ENCODE assay signal across 8 cellular contexts in the genomic region with DNA sequence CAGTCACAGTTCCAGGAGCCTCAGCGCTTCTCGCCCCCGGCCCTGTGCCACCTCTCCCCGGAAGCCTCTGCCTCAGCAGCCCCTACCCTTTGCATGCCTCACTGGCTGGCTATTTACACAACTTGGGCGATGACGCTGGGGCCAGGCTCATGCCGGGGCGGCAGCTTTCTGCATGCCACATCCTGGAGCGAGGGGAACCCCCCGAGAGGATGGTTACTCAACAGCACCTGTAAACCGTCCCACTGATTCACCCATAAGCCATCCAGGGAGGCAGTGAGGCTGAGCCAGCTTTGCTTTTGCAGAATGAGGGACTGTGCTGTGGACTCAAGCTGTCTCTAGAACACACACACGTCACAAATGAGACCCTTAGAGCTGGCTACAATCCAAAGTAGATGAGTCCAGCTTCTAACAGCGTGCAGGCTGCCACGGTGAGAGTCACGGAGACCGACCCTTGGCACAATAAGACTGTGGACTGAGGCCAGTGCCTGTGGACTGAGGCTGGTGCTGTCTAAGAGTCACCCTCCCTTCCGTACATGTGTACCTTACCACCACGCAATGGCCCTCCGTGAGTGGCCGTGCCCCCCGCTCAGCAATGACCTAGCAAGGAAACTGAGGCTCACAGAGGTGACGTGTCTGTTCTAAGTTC. TPM values are rescaled to one million over a fixed set of nuclear protein-coding genes. Genes with fewer than 3 reads are reported as not detected.
DNase-seq lines count a peak whose midpoint lies in the region; ATAC-seq and TF ChIP-seq lines count a peak whose summit lies in the region.

No MANE protein-coding gene starts in this region.

- H3K4me1 ChIP-seq in OCI-LY7 (ENCODE audit: insufficient read depth, low read length, poor library complexity, severe bottlenecking) (peaks cover 14% of the 10 kb centered on the region), left lung (no peaks in the 10 kb centered on the region), SK-N-SH (ENCODE audit: control insufficient read depth in 1 of 2, insufficient read depth in 2 of 2, low read depth in 1 of 2, low read length in 1 of 2) (peaks cover 0 to 3% of the 10 kb centered on the region in 2 experiments; a peak in 2 of 4 replicates), BE2C (no peaks in the 10 kb centered on the region; the same call in 1 of the 2 replicates)

- DNase-seq in OCI-LY7 (ENCODE audit: low spot score) (peak; percentile 74), left lung (peak; percentile 67 to 88), SK-N-SH (no peak), BE2C (no peak)
- DNase-seq in activated T-helper 1 cell treated with anti-CD3 and anti-CD28 coated beads, Interleukin-2, amount 50 U/mL, for 16 hours (ENCODE audit: low read depth in 1 of 2, low spot score in 1 of 2) = peak; percentile 67 to 69
- peak; percentile 82 to 84 for DNase-seq in stimulated activated CD8-positive, alpha-beta memory T cell treated with anti-CD3 and anti-CD28 coated beads, Interleukin-7, amount 100 ng/mL, for 4 hours (ENCODE audit: low read depth in 2 of 2)

- H3F3A ChIP-seq in SK-N-SH (replicated peaks; ENCODE audit: insufficient read depth) = no peaks in the 10 kb centered on the region

- H3K79me2 ChIP-seq in OCI-LY7 (ENCODE audit: insufficient read depth, low read depth, low read length) (no peaks in the 10 kb centered on the region), SK-N-SH (ENCODE audit: insufficient read depth) (no peaks in the 10 kb centered on the region)

- 77% methylated on average over 22 of the region's 22 CpGs for WGBS in SK-N-SH (ENCODE audit: low lambda C conversion rate)

- TF ChIP-seq CTCF in OCI-LY7 (conservative IDR thresholded peaks at IDR 0.05; ENCODE audit: low read length) (no peak), left lung (IDR thresholded peaks at IDR 0.05) (no peak), SK-N-SH (IDR thresholded peaks at IDR 0.05) (no peak), BE2C (IDR thresholded peaks at IDR 0.05; ENCODE audit: low read depth, low read length) (no peak)

- H4K20me1 ChIP-seq in OCI-LY7 (ENCODE audit: insufficient read depth, low read length) = no peaks in the 10 kb centered on the region
- H4K20me1 ChIP-seq in SK-N-SH (ENCODE audit: insufficient read depth) = no peaks in the 10 kb centered on the region

- H2AFZ ChIP-seq in OCI-LY7 (ENCODE audit: low read length) (no peak overlapping the region), SK-N-SH (ENCODE audit: low read depth) (no peak overlapping the region)

- BruUV-seq in OCI-LY7 (replicated peaks; lab: Mats Ljungman, UMichigan) = no TSS peak

- no peaks in the 10 kb centered on the region for H3K36me3 ChIP-seq in OCI-LY7 (ENCODE audit: insufficient read depth, low read length)
- H3K36me3 ChIP-seq in left lung = no peaks in the 10 kb centered on the region
- no peaks in the 10 kb centered on the region for H3K36me3 ChIP-seq in SK-N-SH (replicated peaks in 1 of 2; ENCODE audit: control insufficient read depth in 1 of 2, insufficient read depth in 2 of 2, low read length in 1 of 2)
- no peaks in the 10 kb centered on the region for H3K36me3 ChIP-seq in BE2C

- ATAC-seq in GM18502 (IDR thresholded peaks at IDR 0.05; ENCODE audit: poor library complexity, unreplicated experiment) = peak; percentile 86
- peak; percentile 84 for ATAC-seq in HG02840 (IDR thresholded peaks at IDR 0.05; ENCODE audit: low FRiP score, unreplicated experiment)
- ATAC-seq in left lung = peak; percentile 74

- intact Hi-C loops in OCI-LY7 (cut with micrococcal nuclease; ENCODE audit: unreplicated experiment) = no loop called here
- intact Hi-C loops in left lung (cut with DNase I) = no loop called here

- H3K4me3 ChIP-seq in OCI-LY7 (ENCODE audit: low read depth, low read length, poor library complexity, severe bottlenecking) (no peak overlapping the region), left lung (no peak overlapping the region), SK-N-SH (ENCODE audit: low read depth in 2 of 2, low read length in 1 of 2) (no peak overlapping the region), BE2C (ENCODE audit: low read depth, low read length) (no peak overlapping the region)

- no peak overlapping the region for H3K9ac ChIP-seq in SK-N-SH

- no peak for TF ChIP-seq RAD21 in SK-N-SH (IDR thresholded peaks at IDR 0.05; ENCODE audit: low read length)

- H3K9me3 ChIP-seq in OCI-LY7 (ENCODE audit: low read length) = no peaks in the 10 kb centered on the region
- no peaks in the 10 kb centered on the region for H3K9me3 ChIP-seq in left lung
- peaks cover 8% of the 10 kb centered on the region; the same call in 1 of the 2 replicates for H3K9me3 ChIP-seq in SK-N-SH
- H3K9me3 ChIP-seq in BE2C = no peaks in the 10 kb centered on the region

- peak overlapping the region; percentile 5; the same call in 1 of the 2 replicates for H3K4me2 ChIP-seq in OCI-LY7 (ENCODE audit: low read length)
- H3K4me2 ChIP-seq in SK-N-SH = no peak overlapping the region

- H3K27ac ChIP-seq in OCI-LY7 (ENCODE audit: low read depth, low read length, poor library complexity, severe bottlenecking) (no peak overlapping the region), left lung (no peak overlapping the region), SK-N-SH (ENCODE audit: low read depth in 2 of 2, low read length in 1 of 2) (no peak overlapping the region)

- peaks cover 0 to 33% of the 10 kb centered on the region in 2 donors for H3K27me3 ChIP-seq in left lung
- no peaks in the 10 kb centered on the region for H3K27me3 ChIP-seq in SK-N-SH (ENCODE audit: insufficient read depth)
- no peaks in the 10 kb centered on the region for H3K27me3 ChIP-seq in BE2C

- TF ChIP-seq EP300 in SK-N-SH (IDR thresholded peaks at IDR 0.05; ENCODE audit: borderline replicate concordance in 1 of 2, low read depth in 1 of 2, low read length in 1 of 2) = no peak

- H3K9me2 ChIP-seq in OCI-LY7 (ENCODE audit: insufficient read depth, low read length) = no peaks in the 10 kb centered on the region
- no peaks in the 10 kb centered on the region for H3K9me2 ChIP-seq in SK-N-SH

- CTCF ChIA-PET in OCI-LY7 (lab: Charles Lee; ENCODE audit: unreplicated experiment) (no interaction called here), SK-N-SH (lab: Yijun Ruan, JAX) (interaction anchor here (0.6 to 1.7 kb wide), 2 partner anchors 10 kb away, joined by 3 to 5 read pairs; no protein-coding TSS in a partner anchor)

- POLR2A ChIA-PET in OCI-LY7 (lab: Charles Lee) (interaction anchor here (0.5 to 0.7 kb wide), 3 partner anchors 91 to 366 kb away, joined by 3 to 4 read pairs (median 3); no protein-coding TSS in a partner anchor), SK-N-SH (lab: Yijun Ruan, JAX) (interaction anchor here (0.9 kb wide), 1 partner anchor 30 kb away, joined by 4 read pairs; no protein-coding TSS in a partner anchor)

TF ChIP-seq in SK-N-SH, 30 proteins besides CTCF, POLR2A, EP300 and RAD21:
- TF ChIP-seq JUND (IDR thresholded peaks at IDR 0.05) (no peak), MXI1 (IDR thresholded peaks at IDR 0.05; ENCODE audit: low read depth, low read length) (no peak)

RNA-seq across cellular contexts. Expression of gene ODC1, which starts 45.6 kb away (rescaled TPM):
- 273 and 306 TPM in 2 replicates for total RNA-seq in OCI-LY7 (2014; rRNA removed; shearing (Covaris generic))
- 221 and 256 TPM in 2 replicates for total RNA-seq in OCI-LY7 (2022)
- 10 to 100 TPM; 55.0 to 98.4 TPM for total RNA-seq in left lung
- 253 and 273 TPM in 2 replicates for polyA plus RNA-seq in SK-N-SH (2012; rRNA removed)
- 286 and 365 TPM in 2 replicates for polyA plus RNA-seq in SK-N-SH (2012; cell fraction: cytosol; rRNA removed)
- 192 and 200 TPM in 2 replicates for polyA plus RNA-seq in SK-N-SH (2012; cell fraction: nucleus; rRNA removed)
- 216 TPM for polyA plus RNA-seq in BE2C (2012; ENCODE audit: insufficient read depth, insufficient read length, low read depth)

Comparison
In these comparisons a context has a peak if more than half of its experiments do, and no peak if none do; other contexts are left out.
1. DNase-seq: peak in OCI-LY7 (single experiment), activated T-helper 1 cell treated with anti-CD3 and anti-CD28 coated beads, Interleukin-2, amount 50 U/mL, for 16 hours (2 of 2), left lung (2 of 2) and stimulated activated CD8-positive, alpha-beta memory T cell treated with anti-CD3 and anti-CD28 coated beads, Interleukin-7, amount 100 ng/mL, for 4 hours (2 of 2); none in SK-N-SH (single experiment) and BE2C (single experiment).
2. Peak in every context shown above with its lines, with median percentiles within 50 percentile points of each other: ATAC-seq.